ENCODE assay signal across 15 cellular contexts in the genomic region with DNA sequence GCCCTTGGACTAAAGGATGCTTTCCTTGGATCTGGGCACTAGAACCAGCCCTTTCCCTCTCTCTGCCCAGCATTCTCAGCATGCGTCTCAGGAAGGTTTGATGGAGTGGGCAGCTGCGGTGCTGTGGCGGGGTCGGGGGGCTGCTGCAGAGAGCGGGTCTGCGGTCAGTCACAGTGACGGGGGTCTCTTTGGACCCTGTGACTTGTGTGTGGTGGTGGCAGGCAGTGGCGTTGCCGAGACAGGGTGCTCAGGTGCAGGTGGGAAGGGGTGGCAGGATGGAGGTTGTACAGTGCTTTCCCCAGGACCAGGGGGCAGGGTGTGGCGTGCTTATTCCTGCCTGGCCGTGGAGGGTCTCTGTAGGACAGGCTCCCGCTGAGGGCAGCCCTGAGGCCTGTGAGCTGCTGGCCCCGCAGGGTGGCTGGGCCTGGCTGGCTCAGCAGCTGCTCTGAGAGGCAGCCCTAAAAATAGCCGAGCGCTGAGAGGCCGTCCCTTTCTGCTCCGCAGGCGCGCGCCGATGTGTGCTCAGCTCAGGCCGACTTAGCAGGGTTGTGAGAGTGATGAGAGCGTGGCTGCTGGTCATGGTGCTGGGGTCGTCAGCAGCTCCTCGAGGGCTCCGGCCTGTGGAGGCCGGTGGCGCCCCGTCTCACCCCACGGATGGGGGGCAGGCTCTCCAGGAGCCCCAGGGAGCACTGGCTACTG. TPM values are rescaled to one million over a fixed set of nuclear protein-coding genes. Genes with fewer than 3 reads are reported as not detected.
DNase-seq lines count a peak whose midpoint lies in the region; ATAC-seq and TF ChIP-seq lines count a peak whose summit lies in the region.
"Had no signal": no experiment of that assay in that cellular context is flagged by ENCODE, and none has a peak within 500 bp of the region (broad histone marks: within the 10 kb centered on the region; RNA-seq: fewer than 3 reads in every experiment).

No MANE protein-coding gene starts in this region.

- intact Hi-C loops in ovary (cut with DNase I) = no loop called here

- H3K27ac ChIP-seq in BLaER1 treated with 17β-estradiol and CSF1 and Interleukin-3, amounts not matched to agents 10 nM and 100 nM = peak overlapping the region in 6 of 11 experiments; percentile 5 to 39 (median 20); a peak in 4 of 22 replicates
- H3K27ac ChIP-seq in neural progenitor cell (no peak overlapping the region), ovary (no peak overlapping the region)
- H3K27ac ChIP-seq: neutrophil, vagina had no signal

- no peak for TF ChIP-seq POLR2A in ovary (IDR thresholded peaks at IDR 0.05)

- ATAC-seq in GM19463 (IDR thresholded peaks at IDR 0.05; ENCODE audit: unreplicated experiment) = no peak
- ATAC-seq: activated CD8-positive, alpha-beta memory T cell treated with anti-CD3 and anti-CD28 coated beads, Interleukin-2, amount 10 ng/mL, durations not matched to agents 7 days and 5 days had no signal

- peak overlapping the region; percentile 53 for H3K27ac Mint-ChIP-seq in neural progenitor cell
- H3K27ac Mint-ChIP-seq: activated CD8-positive, alpha-beta memory T cell treated with anti-CD3 and anti-CD28 coated beads, Interleukin-2, amount 10 ng/mL, durations not matched to agents 7 days and 5 days had no signal

- H3K4me1 Mint-ChIP-seq in neural progenitor cell = peaks cover 39% of the 10 kb centered on the region

- H3K36me3 Mint-ChIP-seq in neural progenitor cell = peaks cover 13% of the 10 kb centered on the region
- H3K36me3 Mint-ChIP-seq: activated CD8-positive, alpha-beta memory T cell treated with anti-CD3 and anti-CD28 coated beads, Interleukin-2, amount 10 ng/mL, durations not matched to agents 7 days and 5 days had no signal

- TF ChIP-seq CTCF in neural progenitor cell (IDR thresholded peaks at IDR 0.05) (no peak), ovary (IDR thresholded peaks at IDR 0.05) (no peak)

- H3K27me3 ChIP-seq in BLaER1 treated with 17β-estradiol and CSF1 and Interleukin-3, amounts not matched to agents 10 nM and 100 nM = no peaks in the 10 kb centered on the region
- no peaks in the 10 kb centered on the region for H3K27me3 ChIP-seq in endocrine pancreas (ENCODE audit: control insufficient read depth, insufficient read depth, low read length)
- no peaks in the 10 kb centered on the region for H3K27me3 ChIP-seq in neural progenitor cell
- no peaks in the 10 kb centered on the region for H3K27me3 ChIP-seq in ovary
- H3K27me3 ChIP-seq: neutrophil, vagina had no signal

- no peak overlapping the region for H2AFZ ChIP-seq in neural progenitor cell (replicated peaks)

- peaks cover 17% of the 10 kb centered on the region for H3F3A ChIP-seq in neural progenitor cell (ENCODE audit: low read depth)

- WGBS in ovary, 3 donors = 83 to 89% (median 86%) methylated on average over 18 to 30 of the region's 30 CpGs

- H3K9me3 Mint-ChIP-seq in neural progenitor cell = no peaks in the 10 kb centered on the region

- peak overlapping the region; percentile 49 for H3K4me3 Mint-ChIP-seq in neural progenitor cell
- H3K4me3 Mint-ChIP-seq: activated CD8-positive, alpha-beta memory T cell treated with anti-CD3 and anti-CD28 coated beads, Interleukin-2, amount 10 ng/mL, durations not matched to agents 7 days and 5 days had no signal

- peaks cover 57% of the 10 kb centered on the region for H3K79me2 ChIP-seq in neural progenitor cell (ENCODE audit: low read depth)

- peak overlapping the region in 8 of 11 experiments; percentile 20 to 55 (median 42); a peak in 11 of 22 replicates for H3K9ac ChIP-seq in BLaER1 treated with 17β-estradiol and CSF1 and Interleukin-3, amounts not matched to agents 10 nM and 100 nM
- H3K9ac ChIP-seq in endocrine pancreas (ENCODE audit: control insufficient read depth, insufficient read depth, low read length) (peak overlapping the region; percentile 19), neural progenitor cell (no peak overlapping the region)

- no peak for TF ChIP-seq EP300 in ovary (IDR thresholded peaks at IDR 0.05)

- peak overlapping the region; percentile 61 to 95 (median 81) for H3K4me2 ChIP-seq in BLaER1 treated with 17β-estradiol and CSF1 and Interleukin-3, amounts not matched to agents 10 nM and 100 nM
- peak overlapping the region; percentile 6 for H3K4me2 ChIP-seq in neural progenitor cell

- H3K4me3 ChIP-seq in BLaER1 treated with 17β-estradiol and CSF1 and Interleukin-3, amounts not matched to agents 10 nM and 100 nM = no peak overlapping the region
- H3K4me3 ChIP-seq in endocrine pancreas (ENCODE audit: control insufficient read depth, insufficient read depth, low read length) (no peak overlapping the region), neural progenitor cell (no peak overlapping the region), ovary (no peak overlapping the region)
- H3K4me3 ChIP-seq: vagina had no signal

- peaks cover 61 to 74% (median 71%) of the 10 kb centered on the region in 10 experiments for H3K4me1 ChIP-seq in BLaER1 treated with 17β-estradiol and CSF1 and Interleukin-3, amounts not matched to agents 10 nM and 100 nM
- H3K4me1 ChIP-seq in endocrine pancreas (ENCODE audit: control insufficient read depth, insufficient read depth, low read length) (no peaks in the 10 kb centered on the region), neural progenitor cell (peaks cover 32% of the 10 kb centered on the region), ovary (ENCODE audit: insufficient read depth) (peaks cover 25% of the 10 kb centered on the region)

- DNase-seq in NCI-H2227 treated with DMSO at 0.1 percent for 48 hours (lab: John Stamatoyannopoulos, UW) = peak; percentile 31
- DNase-seq in neural progenitor cell (ENCODE audit: low spot score) = peak; percentile 55
- no peak for DNase-seq in DMS 273 (lab: John Stamatoyannopoulos, UW; ENCODE audit: unreplicated experiment)
- no peak for DNase-seq in NCI-H187 (lab: John Stamatoyannopoulos, UW)
- DNase-seq in ovary = no peak
- DNase-seq: activated CD8-positive, alpha-beta memory T cell treated with anti-CD3 and anti-CD28 coated beads, Interleukin-2, amount 10 ng/mL, durations not matched to agents 7 days and 5 days; activated naive CD4-positive, alpha-beta T cell treated with Interleukin-2 at 50 U/mL for 16 hours; erythroblast; mammary epithelial cell; NCI-H1436 treated with DMSO at 0.1 percent for 48 hours had no signal

- peaks cover 0 to 15% (median 0%) of the 10 kb centered on the region in 11 experiments; a peak in 7 of 22 replicates for H3K36me3 ChIP-seq in BLaER1 treated with 17β-estradiol and CSF1 and Interleukin-3, amounts not matched to agents 10 nM and 100 nM
- H3K36me3 ChIP-seq in endocrine pancreas (ENCODE audit: control insufficient read depth, insufficient read depth, low read length) = no peaks in the 10 kb centered on the region
- H3K36me3 ChIP-seq in neural progenitor cell = no peaks in the 10 kb centered on the region
- H3K36me3 ChIP-seq in ovary = no peaks in the 10 kb centered on the region
- H3K36me3 ChIP-seq: neutrophil, vagina had no signal

- no peaks in the 10 kb centered on the region for H3K9me3 ChIP-seq in BLaER1 treated with 17β-estradiol and CSF1 and Interleukin-3, amounts not matched to agents 10 nM and 100 nM (replicated peaks in 1 of 11)
- H3K9me3 ChIP-seq in endocrine pancreas (ENCODE audit: control insufficient read depth, low read length) = no peaks in the 10 kb centered on the region
- no peaks in the 10 kb centered on the region for H3K9me3 ChIP-seq in neural progenitor cell (ENCODE audit: low read depth)
- H3K9me3 ChIP-seq in ovary = no peaks in the 10 kb centered on the region
- H3K9me3 ChIP-seq: neutrophil, vagina had no signal

- H3K27me3 Mint-ChIP-seq in neural progenitor cell (ENCODE audit: insufficient read depth, low read depth) = peaks cover 7% of the 10 kb centered on the region
- H3K27me3 Mint-ChIP-seq: activated CD8-positive, alpha-beta memory T cell treated with anti-CD3 and anti-CD28 coated beads, Interleukin-2, amount 10 ng/mL, durations not matched to agents 7 days and 5 days had no signal

- H4K20me1 ChIP-seq in BLaER1 treated with 17β-estradiol and CSF1 and Interleukin-3, amounts not matched to agents 10 nM and 100 nM = peaks cover 75 to 100% (median 84%) of the 10 kb centered on the region in 11 experiments
- peaks cover 74% of the 10 kb centered on the region for H4K20me1 ChIP-seq in neural progenitor cell (ENCODE audit: low read depth)

RNA-seq across cellular contexts. Expression of a gene that starts 9.7 kb away (rescaled TPM):
- total RNA-seq in neural progenitor cell (ENCODE audit: low replicate concordance) (22.5 and 41.2 TPM in 2 replicates), ovary (10 to 100 TPM; 41.4 to 91.9 (median 60.7) TPM)
- 10 to 100 TPM; 21.2 to 55.9 TPM for polyA plus RNA-seq in ovary

RNA-seq across cellular contexts. Expression of a gene that starts 23.4 kb away (rescaled TPM):
- total RNA-seq in neural progenitor cell (ENCODE audit: low replicate concordance) = 16.9 and 40.5 TPM in 2 replicates
- 10 to 100 TPM; 33.3 to 47.3 (median 38.5) TPM for total RNA-seq in ovary
- 10 to 100 TPM; 20.4 to 23.9 TPM for polyA plus RNA-seq in ovary

Comparison
In these comparisons a context has a peak if more than half of its experiments do, and no peak if none do; other contexts are left out.
1. H3K27ac ChIP-seq: peak in BLaER1 treated with 17β-estradiol and CSF1 and Interleukin-3, amounts not matched to agents 10 nM and 100 nM (6 of 11); none in neural progenitor cell (single experiment) and ovary (0 of 2).
2. DNase-seq: peak in NCI-H2227 treated with DMSO at 0.1 percent for 48 hours (single experiment) and neural progenitor cell (single experiment); none in DMS 273 (single experiment), NCI-H187 (0 of 2) and ovary (0 of 5).